ENCODE assay signal across 1 cellular context in the genomic region with DNA sequence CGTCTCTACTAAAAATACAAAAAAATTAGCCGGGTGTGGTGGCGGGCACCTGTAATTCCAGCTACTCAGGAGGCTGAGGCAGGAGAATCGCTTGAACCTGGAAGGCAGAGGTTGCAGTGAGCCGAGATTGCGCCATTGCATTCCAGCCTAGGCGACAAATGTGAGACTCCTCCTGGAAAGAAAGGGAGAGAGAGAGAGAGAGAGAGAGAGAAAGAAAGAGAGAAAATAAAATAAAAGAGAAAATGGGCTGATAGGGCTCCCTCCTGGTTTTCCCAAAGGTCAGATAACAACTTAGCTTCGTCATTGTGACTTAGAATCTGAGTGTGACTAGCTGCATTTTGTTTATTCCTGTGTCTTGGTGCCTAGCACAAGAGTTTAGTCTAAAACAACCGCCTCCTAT.
TF ChIP-seq lines count a peak whose summit lies in the region.

No MANE protein-coding gene starts in this region.

TF ChIP-seq in HEK293, 187 proteins besides CTCF, POLR2A, EP300 and RAD21:
- TF ChIP-seq ZNF596 (tag by site-specific recombination; IDR thresholded peaks at IDR 0.05) (0 out of 2 replicates have a peak, but pooled peaks have one; percentile 10), PRDM1 (tag by site-specific recombination; IDR thresholded peaks at IDR 0.05) (peak; percentile 63)
